Comparison of ENCODE assay signal across 8 cellular contexts in the genomic region with DNA sequence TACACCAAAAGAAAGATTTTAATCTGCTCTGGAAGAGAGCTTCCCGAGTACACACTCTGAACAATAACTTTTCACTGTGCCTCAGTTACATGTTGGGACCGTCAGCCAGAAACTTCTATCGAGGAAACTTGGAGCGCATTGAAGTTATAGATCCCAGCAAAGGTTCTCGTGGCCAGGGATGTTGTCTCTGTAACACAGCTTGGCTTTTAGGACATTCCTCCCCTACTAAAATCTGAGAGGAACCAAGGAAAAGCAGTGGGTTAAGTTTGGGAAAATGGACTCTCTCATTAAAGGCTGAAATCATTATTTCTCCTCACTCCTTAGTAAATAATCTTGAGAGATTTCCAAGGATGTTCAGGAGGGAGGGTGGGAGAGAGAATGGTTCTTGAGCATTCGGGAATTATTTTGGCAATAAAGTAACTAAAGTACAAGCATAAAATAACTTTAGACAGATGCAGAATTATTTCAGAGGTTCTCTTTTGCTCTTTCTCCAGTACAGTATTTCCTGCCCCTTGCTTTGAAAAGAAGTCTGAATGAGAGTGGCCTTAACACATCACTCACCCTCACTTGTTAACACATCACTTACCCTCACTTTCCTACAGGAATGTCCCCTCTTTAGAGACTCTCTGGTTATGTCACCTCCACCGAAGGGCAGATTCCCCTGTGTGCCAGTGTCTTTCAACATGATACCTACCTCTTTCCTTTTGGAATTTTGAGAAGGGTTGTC. TPM values are rescaled to one million over a fixed set of nuclear protein-coding genes. Genes with fewer than 3 reads are reported as not detected.
DNase-seq lines count a peak whose midpoint lies in the region; ATAC-seq and TF ChIP-seq lines count a peak whose summit lies in the region.

No MANE protein-coding gene starts in this region.

- H3K4me3 ChIP-seq in epithelial cell of proximal tubule (ENCODE audit: low read depth, low read length), result peak overlapping the region; percentile 81
- H3K4me3 ChIP-seq in rectal smooth muscle tissue (ENCODE audit: low read length), result peak overlapping the region; percentile 96

- no peak for TF ChIP-seq CTCF in epithelial cell of proximal tubule (conservative IDR thresholded peaks at IDR 0.05; ENCODE audit: low read depth, low read length)

- DNase-seq in OCI-M1 (lab: John Stamatoyannopoulos, UW), result peak; percentile 47
- no peak for DNase-seq in epithelial cell of proximal tubule (ENCODE audit: low read depth)
- DNase-seq in AML-193 (lab: John Stamatoyannopoulos, UW), result no peak
- no peak for DNase-seq in stimulated activated CD4-positive, alpha-beta T cell treated with anti-CD3 and anti-CD28 coated beads, Interleukin-1b, Interleukin-23, amount 100 ng/mL, for 48 hours

- H3K27ac ChIP-seq in rectal smooth muscle tissue (ENCODE audit: low read depth, low read length), result peak overlapping the region; percentile 69

- peaks cover 13% of the 10 kb centered on the region for H3K4me1 ChIP-seq in ES-I3 (ENCODE audit: insufficient read depth, low read length)
- peaks cover 32% of the 10 kb centered on the region for H3K4me1 ChIP-seq in rectal smooth muscle tissue (ENCODE audit: control insufficient read depth, insufficient read depth, low read length)

- ATAC-seq in GM18858 (IDR thresholded peaks at IDR 0.05; ENCODE audit: unreplicated experiment) (no peak), HG03097 (IDR thresholded peaks at IDR 0.05; ENCODE audit: low FRiP score, unreplicated experiment) (no peak)

- peak overlapping the region; percentile 34; the same call in 1 of the 2 replicates for H3K9ac ChIP-seq in ES-I3 (ENCODE audit: low read depth, low read length)
- peak overlapping the region; percentile 32 for H3K9ac ChIP-seq in rectal smooth muscle tissue (ENCODE audit: low read length)

- no peaks in the 10 kb centered on the region for H3K9me3 ChIP-seq in ES-I3 (ENCODE audit: control insufficient read depth, insufficient read depth, low read length)

- H3K27me3 ChIP-seq in rectal smooth muscle tissue (ENCODE audit: control insufficient read depth, insufficient read depth, low read length), result no peaks in the 10 kb centered on the region

- H3K36me3 ChIP-seq in ES-I3 (ENCODE audit: insufficient read depth, low read length) (no peaks in the 10 kb centered on the region), rectal smooth muscle tissue (ENCODE audit: control insufficient read depth, insufficient read depth, low read length) (no peaks in the 10 kb centered on the region)

RNA-seq across cellular contexts. Expression of gene NFIA, which starts 1.8 kb away (rescaled TPM):
- total RNA-seq in epithelial cell of proximal tubule, result 0.58 and 1.6 TPM in 2 replicates
